Comparison of ENCODE assay signal across 14 cellular contexts in genomic region chr22:21818487-21819182, GRCh38. TPM values are rescaled to one million over a fixed set of nuclear protein-coding genes. Genes with fewer than 3 reads are reported as not detected.
DNase-seq lines count a peak whose midpoint lies in the region; ATAC-seq, FAIRE-seq and TF ChIP-seq lines count a peak whose summit lies in the region.
"Had no signal": no experiment of that assay in that cellular context is flagged by ENCODE, and none has a peak within 500 bp of the region (broad histone marks: within the 10 kb centered on the region; RNA-seq: fewer than 3 reads in every experiment).

No MANE protein-coding gene starts in this region.

- no peak for FAIRE-seq in RCC 7860 (lab: Jason Lieb, UNC)
- FAIRE-seq: endothelial cell of umbilical vein had no signal

- DNase-seq in CD8-positive, alpha-beta memory T cell = no peak
- DNase-seq in KG1 (lab: John Stamatoyannopoulos, UW) = peak; percentile 5
- peak; percentile 46 for DNase-seq in osteoblast (ENCODE audit: insufficient read length, low spot score, missing footprints)
- no peak for DNase-seq in RCC 7860 (ENCODE audit: low spot score)
- no peak for DNase-seq in Peyer's patch
- DNase-seq: anterior cingulate cortex; DND-41; NCI-H1417; NCI-H774; stimulated activated CD8-positive, alpha-beta memory T cell treated with anti-CD3 and anti-CD28 coated beads, Interleukin-4, amount 100 ng/mL, for 48 hours had no signal

- POLR2A ChIA-PET in CD8-positive, alpha-beta memory T cell (lab: Charles Lee) = no interaction called here

- no peak for TF ChIP-seq CTCF in osteoblast (IDR thresholded peaks at IDR 0.05; ENCODE audit: extremely low read depth, low read depth, low read length)
- no peak for TF ChIP-seq CTCF in Peyer's patch (IDR thresholded peaks at IDR 0.05)

- peak overlapping the region in 4 of 7 donors; percentile 1 to 88 (median 53) for H3K4me3 Mint-ChIP-seq in CD8-positive, alpha-beta memory T cell
- peak overlapping the region; percentile 86 for H3K4me3 Mint-ChIP-seq in dendritic cell treated with granulocyte-macrophage colony-stimulating factor and Interleukin-4, amounts not matched to agents 40 ng/mL and 50 ng/mL, for 4 days

- no peaks in the 10 kb centered on the region for H3K36me3 ChIP-seq in CD8-positive, alpha-beta memory T cell (ENCODE audit: insufficient read depth, low read length)
- no peaks in the 10 kb centered on the region for H3K36me3 ChIP-seq in osteoblast (ENCODE audit: insufficient read depth, low read length)
- H3K36me3 ChIP-seq in Peyer's patch = no peaks in the 10 kb centered on the region

- no peaks in the 10 kb centered on the region for H3K27me3 Mint-ChIP-seq in CD8-positive, alpha-beta memory T cell
- H3K27me3 Mint-ChIP-seq in dendritic cell treated with granulocyte-macrophage colony-stimulating factor and Interleukin-4, amounts not matched to agents 40 ng/mL and 50 ng/mL, for 4 days = no peaks in the 10 kb centered on the region

- H3K27ac ChIP-seq in CD8-positive, alpha-beta memory T cell (ENCODE audit: low read depth, low read length) = no peak overlapping the region
- peak overlapping the region; percentile 93 for H3K27ac ChIP-seq in osteoblast (ENCODE audit: low read depth, low read length)
- H3K27ac ChIP-seq in Peyer's patch = peak overlapping the region in 2 of 4 donors; percentile 74 to 75
- H3K27ac ChIP-seq: SK-N-MC had no signal

- no peak overlapping the region for H3K4me2 ChIP-seq in osteoblast (ENCODE audit: insufficient read depth, low read length)

- no peaks in the 10 kb centered on the region for H3K27me3 ChIP-seq in CD8-positive, alpha-beta memory T cell (ENCODE audit: insufficient read depth, low read length, poor library complexity, severe bottlenecking)
- H3K27me3 ChIP-seq in osteoblast (ENCODE audit: insufficient read depth, low read length) (no peaks in the 10 kb centered on the region), Peyer's patch (no peaks in the 10 kb centered on the region)

- peaks cover 70 to 89% (median 84%) of the 10 kb centered on the region in 3 donors for H3K4me1 Mint-ChIP-seq in CD8-positive, alpha-beta memory T cell
- peaks cover 79% of the 10 kb centered on the region for H3K4me1 Mint-ChIP-seq in dendritic cell treated with granulocyte-macrophage colony-stimulating factor and Interleukin-4, amounts not matched to agents 40 ng/mL and 50 ng/mL, for 4 days (ENCODE audit: low read depth)

- peaks cover 0 to 11% (median 4%) of the 10 kb centered on the region in 3 donors for H3K36me3 Mint-ChIP-seq in CD8-positive, alpha-beta memory T cell
- peaks cover 62% of the 10 kb centered on the region for H3K36me3 Mint-ChIP-seq in dendritic cell treated with granulocyte-macrophage colony-stimulating factor and Interleukin-4, amounts not matched to agents 40 ng/mL and 50 ng/mL, for 4 days (ENCODE audit: low read depth)

- H3K9me3 ChIP-seq in CD8-positive, alpha-beta memory T cell (ENCODE audit: low read length) = no peaks in the 10 kb centered on the region
- H3K9me3 ChIP-seq in osteoblast (ENCODE audit: low read depth, low read length) = no peaks in the 10 kb centered on the region
- H3K9me3 ChIP-seq in Peyer's patch = no peaks in the 10 kb centered on the region

- H2AFZ ChIP-seq in osteoblast (ENCODE audit: low read length) = no peak overlapping the region

- ATAC-seq in GM19023 (IDR thresholded peaks at IDR 0.05; ENCODE audit: unreplicated experiment) = no peak

- H3K9me3 Mint-ChIP-seq in CD8-positive, alpha-beta memory T cell = no peaks in the 10 kb centered on the region
- H3K9me3 Mint-ChIP-seq in dendritic cell treated with granulocyte-macrophage colony-stimulating factor and Interleukin-4, amounts not matched to agents 40 ng/mL and 50 ng/mL, for 4 days = no peaks in the 10 kb centered on the region

- H3K4me1 ChIP-seq in CD8-positive, alpha-beta memory T cell (ENCODE audit: insufficient read depth, low read length) = peaks cover 47% of the 10 kb centered on the region
- peaks cover 20% of the 10 kb centered on the region for H3K4me1 ChIP-seq in osteoblast (ENCODE audit: insufficient read depth, low read length)
- peaks cover 0 to 42% (median 18%) of the 10 kb centered on the region in 4 donors for H3K4me1 ChIP-seq in Peyer's patch

- intact Hi-C loops in dendritic cell treated with granulocyte-macrophage colony-stimulating factor and Interleukin-4, amounts not matched to agents 40 ng/mL and 50 ng/mL, for 4 days (cut with micrococcal nuclease) = loop anchor here (5.0 kb wide), 1 partner anchor 44 kb away; no protein-coding TSS in a partner anchor

- H3K79me2 ChIP-seq in osteoblast (ENCODE audit: insufficient read depth, low read length) = peaks cover 91% of the 10 kb centered on the region

- H3K27ac Mint-ChIP-seq in CD8-positive, alpha-beta memory T cell = peak overlapping the region; percentile 96 to 99 (median 98)
- peak overlapping the region; percentile 99 for H3K27ac Mint-ChIP-seq in dendritic cell treated with granulocyte-macrophage colony-stimulating factor and Interleukin-4, amounts not matched to agents 40 ng/mL and 50 ng/mL, for 4 days

- CTCF ChIA-PET in CD8-positive, alpha-beta memory T cell (lab: Charles Lee) = no interaction called here

- peaks cover 38% of the 10 kb centered on the region for H4K20me1 ChIP-seq in osteoblast (ENCODE audit: insufficient read depth, low read length)

- TF ChIP-seq POLR2A in Peyer's patch (IDR thresholded peaks at IDR 0.05) = no peak

- H3K4me3 ChIP-seq in CD8-positive, alpha-beta memory T cell (ENCODE audit: low read length) = no peak overlapping the region
- H3K4me3 ChIP-seq in osteoblast (ENCODE audit: insufficient read depth, low read length) (no peak overlapping the region), Peyer's patch (no peak overlapping the region)
- H3K4me3 ChIP-seq: SK-N-MC had no signal

RNA-seq across cellular contexts. Expression of gene MAPK1, which starts 48.8 kb away (rescaled TPM):
- 100 to 1,000 TPM; 132 to 134 TPM for total RNA-seq in CD8-positive, alpha-beta memory T cell
- polyA plus RNA-seq in CD8-positive, alpha-beta memory T cell = 103 TPM
- total RNA-seq in osteoblast (46.3 and 61.6 TPM in 2 replicates), Peyer's patch (10 to 100 TPM; 38.9 to 49.5 (median 43.2) TPM)

Comparison
In these comparisons a context has a peak if more than half of its experiments do, and no peak if none do; other contexts are left out.
1. DNase-seq: peak in KG1 (single experiment) and osteoblast (single experiment); none in CD8-positive, alpha-beta memory T cell (0 of 5), RCC 7860 (single experiment) and Peyer's patch (0 of 3).